8 cellular contexts compared by ENCODE assay signal in the genomic region with DNA sequence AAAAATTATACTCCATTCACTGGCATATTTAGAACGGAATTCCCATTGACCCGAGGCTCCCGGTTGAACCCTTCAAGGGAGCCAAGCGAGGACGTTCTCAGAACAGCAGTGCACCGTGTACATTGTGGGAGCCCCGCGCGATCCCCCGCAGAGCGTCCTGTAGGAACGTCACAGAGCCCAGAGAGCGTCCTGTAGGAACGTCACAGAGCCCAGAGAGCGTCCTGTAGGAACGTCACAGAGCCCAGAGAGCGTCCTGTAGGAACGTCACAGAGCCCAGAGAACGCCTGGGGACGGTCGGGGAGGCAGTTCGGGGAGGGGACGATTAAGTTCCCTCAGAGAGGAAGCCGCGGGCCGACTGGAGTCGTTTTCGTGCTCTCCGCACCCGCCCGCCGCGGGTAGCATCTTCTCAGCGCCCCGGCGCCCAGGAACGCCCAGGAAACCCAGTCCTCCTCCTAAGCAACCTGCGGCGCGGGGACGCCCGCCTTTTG. TPM values are rescaled to one million over a fixed set of nuclear protein-coding genes. Genes with fewer than 3 reads are reported as not detected.
DNase-seq lines count a peak whose midpoint lies in the region; ATAC-seq, FAIRE-seq and TF ChIP-seq lines count a peak whose summit lies in the region.

No MANE protein-coding gene starts in this region.

- H3K9ac ChIP-seq in DND-41 (ENCODE audit: low read depth, low read length) (peak overlapping the region; percentile 94), GM12878 (ENCODE audit: control insufficient read depth, insufficient read depth, low read length) (peak overlapping the region; percentile 78), iPS-18a (ENCODE audit: low read length) (peak overlapping the region; percentile 56), skeletal muscle tissue (ENCODE audit: low read depth in 1 of 3, low read length in 3 of 3) (peak overlapping the region; percentile 79 to 89 (median 87))

- H3K4me2 ChIP-seq in DND-41 (ENCODE audit: insufficient read depth, low read length) (peak overlapping the region; percentile 71), GM12878 (ENCODE audit: control insufficient read depth, insufficient read depth) (peak overlapping the region; percentile 76)

- intact Hi-C loops in GM12878 (cut with micrococcal nuclease; ENCODE audit: unreplicated experiment) = loop anchor here (1.0 kb wide), 1 partner anchor 138 kb away; a partner anchor contains a TSS

- H3K79me2 ChIP-seq in DND-41 (ENCODE audit: insufficient read depth, low read length) (peaks cover 45% of the 10 kb centered on the region), GM12878 (ENCODE audit: control insufficient read depth, insufficient read depth, low read length) (peaks cover 41% of the 10 kb centered on the region)

- ATAC-seq in DND-41 (ENCODE audit: insufficient read depth, low read depth) = peak; percentile 60
- ATAC-seq in GM19467 (IDR thresholded peaks at IDR 0.05; ENCODE audit: unreplicated experiment) = peak; percentile 31
- ATAC-seq in HG03571 (IDR thresholded peaks at IDR 0.05; ENCODE audit: unreplicated experiment) = peak; percentile 46
- peak; percentile 62 for ATAC-seq in GM12878

- TF ChIP-seq CTCF in DND-41 (IDR thresholded peaks at IDR 0.05; ENCODE audit: borderline replicate concordance, extremely low read depth, low read length, poor library complexity, severe bottlenecking) = no peak
- TF ChIP-seq CTCF in GM12878 (IDR thresholded peaks at IDR 0.05 in 2 of 3, conservative IDR thresholded peaks at IDR 0.05 in 1 of 3; ENCODE audit: control insufficient read depth in 2 of 3, extremely low read depth in 1 of 3, insufficient read depth in 1 of 3, low read depth in 3 of 3, low read length in 3 of 3) = no peak

- POLR2A ChIA-PET in GM12878 (lab: Charles Lee) = interaction anchor here (0.7 to 1.0 kb wide), 3 partner anchors 21 to 390 kb away, joined by 3 to 6 read pairs (median 3); no protein-coding TSS in a partner anchor

- SMC1A ChIA-PET in GM12878 (lab: Charles Lee; ENCODE audit: uncharacterized antibody, unreplicated experiment) = interaction anchor here (0.9 to 2.2 kb wide), 9 partner anchors 9 to 404 kb away, joined by 3 to 10 read pairs (median 3); no protein-coding TSS in a partner anchor

- peaks cover 6% of the 10 kb centered on the region for H3K36me3 ChIP-seq in DND-41 (ENCODE audit: insufficient read depth, low read length)
- H3K36me3 ChIP-seq in GM12878 (ENCODE audit: control insufficient read depth in 2 of 2, insufficient read depth in 2 of 2, low read length in 1 of 2) = no peaks in the 10 kb centered on the region
- H3K36me3 ChIP-seq in iPS-18a (ENCODE audit: control insufficient read depth, low read depth, low read length) = no peaks in the 10 kb centered on the region
- no peaks in the 10 kb centered on the region for H3K36me3 ChIP-seq in skeletal muscle tissue (ENCODE audit: control insufficient read depth in 3 of 3, insufficient read depth in 3 of 3, low read length in 3 of 3)

- DNase-seq in DND-41 (peak; percentile 79), SK-N-DZ (ENCODE audit: low spot score) (peak; percentile 63), GM12878 (ENCODE audit: low read depth, low spot score) (no peak), GM12892 (ENCODE audit: insufficient read length) (no peak)

- TF ChIP-seq POLR2A in GM12878 (IDR thresholded peaks at IDR 0.05; ENCODE audit: low read depth, low read length) (no peak), GM12892 (IDR thresholded peaks at IDR 0.05; ENCODE audit: low read depth, low read length) (no peak)

- RAD21 ChIA-PET in GM12878 (lab: Charles Lee; ENCODE audit: unreplicated experiment) = interaction anchor here (1.0 to 4.2 kb wide), 3 partner anchors 37 to 137 kb away, joined by 4 to 23 read pairs (median 8); a partner anchor contains a TSS

- no peak for FAIRE-seq in GM12878 (lab: Jason Lieb, UNC)
- no peak for FAIRE-seq in GM12892 (lab: Jason Lieb, UNC)

- peak overlapping the region; percentile 34 to 69 for H3K4me3 ChIP-seq in DND-41 (ENCODE audit: low read depth in 1 of 2, low read length in 2 of 2)
- H3K4me3 ChIP-seq in GM12878 = peak overlapping the region; percentile 79
- peak overlapping the region; percentile 98 for H3K4me3 ChIP-seq in iPS-18a (ENCODE audit: low read length)
- H3K4me3 ChIP-seq in skeletal muscle tissue (ENCODE audit: low read length in 3 of 3) = peak overlapping the region; percentile 82 to 88 (median 83)

- H3K4me1 ChIP-seq in DND-41 (ENCODE audit: insufficient read depth, low read length) (peaks cover 42% of the 10 kb centered on the region), GM12878 (ENCODE audit: control insufficient read depth, insufficient read depth, low read length) (no peaks in the 10 kb centered on the region), iPS-18a (ENCODE audit: control insufficient read depth, low read depth, low read length) (peaks cover 15% of the 10 kb centered on the region), skeletal muscle tissue (ENCODE audit: control insufficient read depth in 3 of 3, insufficient read depth in 3 of 3, low read length in 3 of 3) (peaks cover 4 to 12% (median 10%) of the 10 kb centered on the region in 3 donors)

- H4K20me1 ChIP-seq in DND-41 (ENCODE audit: insufficient read depth, low read length) = peaks cover 19% of the 10 kb centered on the region; the same call in 1 of the 2 replicates
- no peaks in the 10 kb centered on the region for H4K20me1 ChIP-seq in GM12878 (ENCODE audit: control insufficient read depth, insufficient read depth)

- CTCF ChIA-PET in GM12878 (lab: Yijun Ruan, JAX) = interaction anchor here (0.8 to 3.9 kb wide), 13 partner anchors 8 to 404 kb away, joined by 3 to 33 read pairs (median 4); a partner anchor contains a TSS

- peak overlapping the region; percentile 71 for H2AFZ ChIP-seq in DND-41 (ENCODE audit: low read depth, low read length)
- peak overlapping the region; percentile 92 for H2AFZ ChIP-seq in GM12878 (ENCODE audit: control insufficient read depth, low read depth, low read length)

- H3K27me3 ChIP-seq in DND-41 (ENCODE audit: insufficient read depth, low read length, poor library complexity) (no peaks in the 10 kb centered on the region), GM12878 (replicated peaks in 1 of 2; ENCODE audit: control insufficient read depth in 2 of 2, insufficient read depth in 2 of 2, low read length in 1 of 2) (no peaks in the 10 kb centered on the region), iPS-18a (ENCODE audit: control insufficient read depth, insufficient read depth, low read length) (no peaks in the 10 kb centered on the region), skeletal muscle tissue (ENCODE audit: control insufficient read depth in 3 of 3, insufficient read depth in 3 of 3, low read length in 3 of 3) (no peaks in the 10 kb centered on the region)

- H3K9me3 ChIP-seq in DND-41 (ENCODE audit: insufficient read depth, low read length, severe bottlenecking) = no peaks in the 10 kb centered on the region
- H3K9me3 ChIP-seq in GM12878 (replicated peaks; ENCODE audit: control insufficient read depth, insufficient read depth, low read length) = no peaks in the 10 kb centered on the region
- no peaks in the 10 kb centered on the region for H3K9me3 ChIP-seq in iPS-18a (ENCODE audit: control insufficient read depth, low read depth, low read length)
- H3K9me3 ChIP-seq in skeletal muscle tissue (ENCODE audit: control insufficient read depth in 3 of 3, low read length in 3 of 3) = no peaks in the 10 kb centered on the region

- TF ChIP-seq RAD21 in GM12878 (IDR thresholded peaks at IDR 0.05; ENCODE audit: insufficient read depth, low read depth, low read length) = no peak

- TF ChIP-seq EP300 in GM12878 (IDR thresholded peaks at IDR 0.05; ENCODE audit: borderline replicate concordance in 1 of 2, control insufficient read depth in 1 of 2, low read depth in 2 of 2, low read length in 2 of 2) = no peak

- peak overlapping the region; percentile 82 for H3K27ac ChIP-seq in DND-41 (ENCODE audit: low read length)
- H3K27ac ChIP-seq in GM12878 (ENCODE audit: control insufficient read depth, insufficient read depth) = peak overlapping the region; percentile 69
- no peak overlapping the region for H3K27ac ChIP-seq in iPS-18a (ENCODE audit: low read length)
- peak overlapping the region; percentile 91 for H3K27ac ChIP-seq in skeletal muscle tissue (ENCODE audit: low read depth, low read length)

- WGBS in GM12878 (ENCODE audit: insufficient coverage, insufficient replicate concordance, low lambda C conversion rate, missing lambda C conversion rate) = under 1% methylated on average over 42 of the region's 42 CpGs

- in situ Hi-C loops in GM12878 (cut with MboI) = loop anchor here (10.0 kb wide), 1 partner anchor 411 kb away; no protein-coding TSS in a partner anchor

- TSS peak; percentile 60 for BruUV-seq in GM12878 (replicated peaks; lab: Mats Ljungman, UMichigan)

TF ChIP-seq in GM12878, 131 proteins besides CTCF, POLR2A, EP300 and RAD21 (continues in another document):
- TF ChIP-seq TARDBP (IDR thresholded peaks at IDR 0.05; ENCODE audit: borderline replicate concordance) (no peak), ASH2L (IDR thresholded peaks at IDR 0.05; ENCODE audit: borderline replicate concordance, low read depth) (no peak), SREBF1 (IDR thresholded peaks at IDR 0.05; ENCODE audit: low read length) (no peak)

RNA-seq across cellular contexts. Expression of a gene that starts 0.5 kb away (rescaled TPM):
- polyA plus RNA-seq in SK-N-DZ (2014; cell fraction: cytosol; rRNA removed) = 71.7 and 79.5 TPM in 2 replicates
- 61.3 and 78.9 TPM in 2 replicates for polyA plus RNA-seq in SK-N-DZ (2014; cell fraction: nucleus; rRNA removed)
- total RNA-seq in GM12878 (2013; cell fraction: nucleolus; rRNA removed) = 41.3 and 43.7 TPM in 2 replicates
- 34.3 and 42.5 TPM in 2 replicates for total RNA-seq in GM12878 (2014; rRNA removed)
- 61.5 and 65.1 TPM in 2 replicates for total RNA-seq in GM12878 (2014; rRNA removed; fragmentation: Illumina TruSeq; extraction: Trizol)
- total RNA-seq in GM12878 (2021) = 102 and 107 TPM in 2 replicates
- polyA plus RNA-seq in GM12878 (2011; ENCODE audit: low read depth) = 94.0 TPM
- 109 and 113 TPM in 2 replicates for polyA plus RNA-seq in GM12878 (2011; rRNA removed)
- polyA plus RNA-seq in GM12878 (2011; cell fraction: cytosol; rRNA removed) = 51.1 and 81.6 TPM in 2 replicates
- polyA plus RNA-seq in GM12878 (2011; cell fraction: nucleus; rRNA removed) = 42.2 and 54.1 TPM in 2 replicates
- 82.6 and 90.7 TPM in 2 replicates for polyA plus RNA-seq in GM12878 (2012)
- polyA plus RNA-seq in GM12878 (2014; fragmentation: Illumina TruSeq; extraction: Trizol) = 86.5 and 87.4 TPM in 2 replicates
- 100 to 1,000 TPM in 1 of 2 experiments, 10 to 100 TPM in 1; 41.4 to 102 TPM for polyA plus RNA-seq in GM12878 (2014; fragmentation: Nextera tagmentation; extraction: Ambion mirVana)
- 54.7 and 60.7 TPM in 2 replicates for polyA plus RNA-seq in GM12878 (2014; rRNA removed)
- polyA plus RNA-seq in GM12878 (2016; fragmentation: Nextera tagmentation; extraction: Ambion mirVana) = 100 to 1,000 TPM; 182 to 200 TPM
- polyA minus RNA-seq in GM12878 (2011; rRNA and poly(A)+ RNA removed) = 49.8 and 113 TPM in 2 replicates
- 27.0 and 30.8 TPM in 2 replicates for polyA minus RNA-seq in GM12878 (2011; cell fraction: cytosol; rRNA and poly(A)+ RNA removed)
- 14.0 and 23.4 TPM in 2 replicates for polyA minus RNA-seq in GM12878 (2011; cell fraction: nucleus; rRNA and poly(A)+ RNA removed)
- 30.8 TPM for total RNA-seq in skeletal muscle tissue
- 95.6 TPM for polyA plus RNA-seq in GM12892 (2012; ENCODE audit: missing spikeins)

Comparison
In these comparisons a context has a peak if more than half of its experiments do, and no peak if none do; other contexts are left out.
1. DNase-seq: peak in DND-41 (single experiment) and SK-N-DZ (single experiment); none in GM12878 (single experiment) and GM12892 (single experiment).
2. Peak in every context shown above with its lines, with median percentiles within 50 percentile points of each other: ATAC-seq, H3K4me3 ChIP-seq and H3K9ac ChIP-seq.